In genomic region chr2:73825408-73825807, GRCh38 we compare ENCODE assay signal across 1 cellular context.
A peak's percentile ranks its signal among the peaks of the same experiment; 100 is the strongest.
TF ChIP-seq lines count a peak whose summit lies in the region.

No MANE protein-coding gene starts in this region.

TF ChIP-seq in IMR-90, 13 proteins besides CTCF, POLR2A, EP300 and RAD21:
- no peak for TF ChIP-seq USF2 (IDR thresholded peaks at IDR 0.05; ENCODE audit: low read depth, low read length)
- peak; percentile 61; the same call in 1 of the 2 replicates for TF ChIP-seq CEBPB (IDR thresholded peaks at IDR 0.05; ENCODE audit: low read depth, low read length)
